2 cellular contexts compared by ENCODE assay signal in the genomic region with DNA sequence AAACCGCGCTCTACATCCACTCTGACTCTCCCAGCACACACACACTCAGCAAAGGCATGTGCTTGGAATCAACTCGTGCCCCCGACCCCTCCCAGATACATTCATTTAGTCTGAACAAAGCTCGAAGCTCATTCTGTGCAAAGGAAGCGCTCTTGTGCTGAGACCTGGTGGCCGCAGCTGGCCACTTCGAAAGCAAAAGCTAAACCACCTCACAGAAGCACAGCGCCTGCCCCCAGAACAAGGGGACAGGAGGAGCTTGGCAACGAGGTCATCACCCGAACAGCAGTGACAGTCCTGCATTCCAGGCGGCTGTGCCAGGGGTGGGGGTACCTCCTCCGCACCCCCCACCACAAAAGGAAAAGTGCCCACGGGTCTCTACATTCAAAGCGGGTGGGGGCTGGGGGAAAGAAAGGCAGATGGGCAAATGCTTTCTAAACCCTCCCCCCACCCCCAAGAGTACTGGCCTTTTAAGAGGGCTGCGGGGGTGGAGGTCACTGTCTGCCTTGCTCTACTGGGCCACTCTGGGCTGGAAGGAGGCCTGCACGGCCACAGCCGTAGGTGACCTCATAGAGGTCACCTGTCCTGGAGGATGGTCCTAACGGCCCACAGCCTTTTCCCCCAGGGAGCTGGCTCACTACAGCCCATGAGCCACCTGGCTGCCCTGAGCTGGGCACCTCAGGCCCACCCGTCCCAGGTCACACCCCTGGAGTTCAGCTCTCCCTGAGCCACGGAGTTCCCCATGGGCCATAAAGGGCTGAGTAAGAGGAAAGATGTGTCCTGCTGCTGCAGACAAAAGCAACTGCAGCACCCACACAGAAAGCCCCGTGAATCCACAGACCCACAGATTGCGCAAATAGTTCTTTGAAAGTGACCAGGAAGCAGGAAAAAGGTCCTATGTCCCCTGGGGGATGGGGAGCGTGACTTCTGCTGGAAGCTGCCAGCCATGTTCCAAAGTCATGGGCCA.
A peak's percentile ranks its signal among the peaks of the same experiment; 100 is the strongest.
TF ChIP-seq lines count a peak whose summit lies in the region.

No MANE protein-coding gene starts in this region.

TF ChIP-seq in IMR-90, 13 proteins besides CTCF, POLR2A, EP300 and RAD21:
- no peak for TF ChIP-seq RFX5 (IDR thresholded peaks at IDR 0.05; ENCODE audit: low read depth, low read length)
- TF ChIP-seq, protein P1, sequence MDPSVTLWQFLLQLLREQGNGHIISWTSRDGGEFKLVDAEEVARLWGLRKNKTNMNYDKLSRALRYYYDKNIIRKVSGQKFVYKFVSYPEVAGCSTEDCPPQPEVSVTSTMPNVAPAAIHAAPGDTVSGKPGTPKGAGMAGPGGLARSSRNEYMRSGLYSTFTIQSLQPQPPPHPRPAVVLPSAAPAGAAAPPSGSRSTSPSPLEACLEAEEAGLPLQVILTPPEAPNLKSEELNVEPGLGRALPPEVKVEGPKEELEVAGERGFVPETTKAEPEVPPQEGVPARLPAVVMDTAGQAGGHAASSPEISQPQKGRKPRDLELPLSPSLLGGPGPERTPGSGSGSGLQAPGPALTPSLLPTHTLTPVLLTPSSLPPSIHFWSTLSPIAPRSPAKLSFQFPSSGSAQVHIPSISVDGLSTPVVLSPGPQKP (IDR thresholded peaks at IDR 0.05; ENCODE audit: borderline replicate concordance, low read depth, low read length): no peak
- no peak for TF ChIP-seq NFE2L2 (IDR thresholded peaks at IDR 0.05; ENCODE audit: low read depth, low read length)
- TF ChIP-seq CEBPB (IDR thresholded peaks at IDR 0.05; ENCODE audit: low read depth, low read length): peak; percentile 78
- no peak for TF ChIP-seq USF2 (IDR thresholded peaks at IDR 0.05; ENCODE audit: low read depth, low read length)
- TF ChIP-seq BHLHE40 (IDR thresholded peaks at IDR 0.05; ENCODE audit: low read depth, low read length): peak; percentile 30; the same call in 1 of the 2 replicates
- TF ChIP-seq MAFK (IDR thresholded peaks at IDR 0.05; ENCODE audit: low read depth, low read length): no peak
- no peak for TF ChIP-seq MXI1 (IDR thresholded peaks at IDR 0.05; ENCODE audit: borderline replicate concordance, low read depth, low read length)
- no peak for TF ChIP-seq FOS (IDR thresholded peaks at IDR 0.05; ENCODE audit: low read depth, low read length)
- no peak for TF ChIP-seq CHD1 (IDR thresholded peaks at IDR 0.05; ENCODE audit: low read depth, low read length)
- no peak for TF ChIP-seq MAZ (IDR thresholded peaks at IDR 0.05; ENCODE audit: borderline replicate concordance, low read depth, low read length)
- no peak for TF ChIP-seq SMC3 (IDR thresholded peaks at IDR 0.05; ENCODE audit: low read depth, low read length)
- TF ChIP-seq RCOR1 (IDR thresholded peaks at IDR 0.05; ENCODE audit: insufficient replicate concordance, low read length): no peak

TF ChIP-seq in K562, 482 proteins besides CTCF, POLR2A, EP300 and RAD21:
- TF ChIP-seq, protein P2, sequence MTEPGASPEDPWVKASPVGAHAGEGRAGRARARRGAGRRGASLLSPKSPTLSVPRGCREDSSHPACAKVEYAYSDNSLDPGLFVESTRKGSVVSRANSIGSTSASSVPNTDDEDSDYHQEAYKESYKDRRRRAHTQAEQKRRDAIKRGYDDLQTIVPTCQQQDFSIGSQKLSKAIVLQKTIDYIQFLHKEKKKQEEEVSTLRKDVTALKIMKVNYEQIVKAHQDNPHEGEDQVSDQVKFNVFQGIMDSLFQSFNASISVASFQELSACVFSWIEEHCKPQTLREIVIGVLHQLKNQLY (CRISPR knock-in tag; conservative IDR thresholded peaks at IDR 0.05): no peak
- TF ChIP-seq ZNF282 (CRISPR knock-in tag; IDR thresholded peaks at IDR 0.05) (no peak), SIX5 (IDR thresholded peaks at IDR 0.05; ENCODE audit: borderline replicate concordance in 1 of 2, insufficient read depth in 1 of 2, low read depth in 1 of 2, low read length in 2 of 2) (no peak), ZNF217 (CRISPR knock-in tag; IDR thresholded peaks at IDR 0.05) (no peak), TCFL5 (CRISPR knock-in tag; conservative IDR thresholded peaks at IDR 0.05) (no peak), CEBPB (tag; IDR thresholded peaks at IDR 0.05) (peak; percentile 74), ZNF778 (CRISPR knock-in tag; IDR thresholded peaks at IDR 0.05) (no peak), EGR1 (conservative IDR thresholded peaks at IDR 0.05) (peak; percentile 80), KAT8 (IDR thresholded peaks at IDR 0.05; ENCODE audit: low read depth) (no peak), E2F6 (IDR thresholded peaks at IDR 0.05; ENCODE audit: borderline replicate concordance in 1 of 2, extremely low read depth in 1 of 2, insufficient read depth in 1 of 2, insufficient read length in 1 of 2, low read depth in 1 of 2, low read length in 1 of 2, poor library complexity in 1 of 2, severe bottlenecking in 1 of 2) (no peak), CEBPG (CRISPR knock-in tag; IDR thresholded peaks at IDR 0.05) (no peak), CEBPG (tag; conservative IDR thresholded peaks at IDR 0.05 in 1 of 2, IDR thresholded peaks at IDR 0.05 in 1 of 2) (0 out of 4 replicates have a peak, but pooled peaks of 1 of the 2 experiments have one; percentile 21), SIN3A (IDR thresholded peaks at IDR 0.05; ENCODE audit: borderline replicate concordance in 2 of 2, control insufficient read depth in 1 of 2, low read depth in 2 of 2, low read length in 2 of 2) (no peak), RERE (CRISPR knock-in tag; IDR thresholded peaks at IDR 0.05; ENCODE audit: borderline replicate concordance) (no peak)
- TF ChIP-seq, protein P3, sequence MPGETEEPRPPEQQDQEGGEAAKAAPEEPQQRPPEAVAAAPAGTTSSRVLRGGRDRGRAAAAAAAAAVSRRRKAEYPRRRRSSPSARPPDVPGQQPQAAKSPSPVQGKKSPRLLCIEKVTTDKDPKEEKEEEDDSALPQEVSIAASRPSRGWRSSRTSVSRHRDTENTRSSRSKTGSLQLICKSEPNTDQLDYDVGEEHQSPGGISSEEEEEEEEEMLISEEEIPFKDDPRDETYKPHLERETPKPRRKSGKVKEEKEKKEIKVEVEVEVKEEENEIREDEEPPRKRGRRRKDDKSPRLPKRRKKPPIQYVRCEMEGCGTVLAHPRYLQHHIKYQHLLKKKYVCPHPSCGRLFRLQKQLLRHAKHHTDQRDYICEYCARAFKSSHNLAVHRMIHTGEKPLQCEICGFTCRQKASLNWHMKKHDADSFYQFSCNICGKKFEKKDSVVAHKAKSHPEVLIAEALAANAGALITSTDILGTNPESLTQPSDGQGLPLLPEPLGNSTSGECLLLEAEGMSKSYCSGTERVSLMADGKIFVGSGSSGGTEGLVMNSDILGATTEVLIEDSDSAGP (CRISPR knock-in tag; IDR thresholded peaks at IDR 0.05): peak; percentile 62; the same call in 1 of the 2 replicates
